In genomic region chr2:17658251-17658843, GRCh38 we compare ENCODE assay signal across 12 cellular contexts.
DNase-seq lines count a peak whose midpoint lies in the region; ATAC-seq and TF ChIP-seq lines count a peak whose summit lies in the region.
"Had no signal": no experiment of that assay in that cellular context is flagged by ENCODE, and none has a peak within 500 bp of the region (broad histone marks: within the 10 kb centered on the region; RNA-seq: fewer than 3 reads in every experiment).

No MANE protein-coding gene starts in this region.

- ATAC-seq in HG02973 (IDR thresholded peaks at IDR 0.05; ENCODE audit: unreplicated experiment) (peak; percentile 66), left lung (no peak), GM19455 (IDR thresholded peaks at IDR 0.05; ENCODE audit: unreplicated experiment) (no peak)
- ATAC-seq: K562, sciatic nerve had no signal

- no peaks in the 10 kb centered on the region for H3K4me1 ChIP-seq in left lung

- DNase-seq in stimulated activated CD4-positive, alpha-beta T cell treated with anti-CD3 and anti-CD28 coated beads, Interleukin-12 subunit alpha, Interleukin-12 subunit beta, amount 100 ng/mL, for 48 hours (ENCODE audit: low read depth in 2 of 3, low spot score in 1 of 3) = peak in 2 of 3 donors; percentile 3 to 6
- DNase-seq in stimulated activated CD4-positive, alpha-beta T cell treated with anti-CD3 and anti-CD28 coated beads, Interleukin-15, amount 100 ng/mL, for 24 hours = no peak
- peak; percentile 33 for DNase-seq in activated T-cell treated with anti-CD3 and anti-CD28 coated beads, Interleukin-2, amount 50 U/mL, for 48 hours
- DNase-seq in cerebellar nuclear complex (lab: John Stamatoyannopoulos, UW) (no peak), left lung (no peak), HT-29 (ENCODE audit: low spot score) (no peak)
- DNase-seq: kidney had no signal

- H3K36me3 ChIP-seq in left lung = peaks cover 0 to 17% of the 10 kb centered on the region in 2 donors

- H3K27me3 ChIP-seq in left lung = no peaks in the 10 kb centered on the region
- H3K27me3 ChIP-seq: BLaER1 treated with 17β-estradiol and CSF1 and Interleukin-3, amounts not matched to agents 10 nM and 100 nM had no signal

- H3K9me3 ChIP-seq in left lung = no peaks in the 10 kb centered on the region
- H3K9me3 ChIP-seq: BLaER1 treated with 17β-estradiol and CSF1 and Interleukin-3, amounts not matched to agents 10 nM and 100 nM had no signal

- TF ChIP-seq CTCF in left lung (IDR thresholded peaks at IDR 0.05) = no peak

- intact Hi-C loops in left lung (cut with DNase I) = no loop called here

- H3K27ac ChIP-seq in left lung = no peak overlapping the region
- H3K27ac ChIP-seq: BLaER1 treated with 17β-estradiol and CSF1 and Interleukin-3, amounts not matched to agents 10 nM and 100 nM had no signal

- H3K4me3 ChIP-seq in left lung = no peak overlapping the region
- H3K4me3 ChIP-seq: BLaER1 treated with 17β-estradiol and CSF1 and Interleukin-3, amounts not matched to agents 10 nM and 100 nM; K562 had no signal

Comparison
In these comparisons a context has a peak if more than half of its experiments do, and no peak if none do; other contexts are left out.
1. DNase-seq: peak in stimulated activated CD4-positive, alpha-beta T cell treated with anti-CD3 and anti-CD28 coated beads, Interleukin-12 subunit alpha, Interleukin-12 subunit beta, amount 100 ng/mL, for 48 hours (2 of 3) and activated T-cell treated with anti-CD3 and anti-CD28 coated beads, Interleukin-2, amount 50 U/mL, for 48 hours (2 of 2); none in stimulated activated CD4-positive, alpha-beta T cell treated with anti-CD3 and anti-CD28 coated beads, Interleukin-15, amount 100 ng/mL, for 24 hours (single experiment), cerebellar nuclear complex (0 of 2), left lung (0 of 2) and HT-29 (single experiment).